ENCODE assay signal across 10 cellular contexts in genomic region chr6:44226368-44227137, GRCh38. TPM values are rescaled to one million over a fixed set of nuclear protein-coding genes. Genes with fewer than 3 reads are reported as not detected.
DNase-seq lines count a peak whose midpoint lies in the region; TF ChIP-seq lines count a peak whose summit lies in the region.
"Had no signal": no experiment of that assay in that cellular context is flagged by ENCODE, and none has a peak within 500 bp of the region (broad histone marks: within the 10 kb centered on the region; RNA-seq: fewer than 3 reads in every experiment).

No MANE protein-coding gene starts in this region.

- H3K27me3 Mint-ChIP-seq in brain, result peaks cover 9% of the 10 kb centered on the region

- WGBS in neuronal stem cell (ENCODE audit: extremely low coverage in 2 of 2, insufficient read length in 2 of 2, insufficient replicate concordance in 1 of 2), 2 donors, result no CpG with 5 or more reads among the region's 15 CpGs

- no peak overlapping the region for H2BK15ac ChIP-seq in neuronal stem cell (ENCODE audit: low read length)

- H3K4me3 ChIP-seq in HFF-Myc (replicated peaks; ENCODE audit: low read depth, low read length) (peak overlapping the region; percentile 74), neuronal stem cell (ENCODE audit: low read length in 2 of 2) (no peak overlapping the region)

- peaks cover 40 to 43% of the 10 kb centered on the region in 2 donors for H3K4me1 ChIP-seq in neuronal stem cell (ENCODE audit: control insufficient read depth in 2 of 2, insufficient read depth in 1 of 2, low read depth in 1 of 2, low read length in 2 of 2)

- peak overlapping the region; percentile 43 for H2BK5ac ChIP-seq in neuronal stem cell (ENCODE audit: low read length)

- peak overlapping the region; percentile 36 for H3K27ac ChIP-seq in neuronal stem cell (replicated peaks; ENCODE audit: low read length)

- no peaks in the 10 kb centered on the region for H3K9me3 ChIP-seq in neuronal stem cell (replicated peaks in 1 of 2; ENCODE audit: control insufficient read depth in 2 of 2, insufficient read depth in 1 of 2, low read depth in 1 of 2, low read length in 2 of 2)

- no peak overlapping the region for H2BK120ac ChIP-seq in neuronal stem cell (ENCODE audit: low read depth, low read length)

- peaks cover 4 to 36% of the 10 kb centered on the region in 2 donors for H3K36me3 ChIP-seq in neuronal stem cell (replicated peaks in 1 of 2; ENCODE audit: control insufficient read depth in 2 of 2, insufficient read depth in 2 of 2, low read length in 2 of 2)

- no peaks in the 10 kb centered on the region for H3K9me3 Mint-ChIP-seq in brain

- no peak overlapping the region for H3K23ac ChIP-seq in neuronal stem cell (ENCODE audit: low read depth, low read length, poor library complexity)

- peak overlapping the region; percentile 12 for H3K4me2 ChIP-seq in neuronal stem cell (ENCODE audit: insufficient read depth, low read length, poor library complexity, severe bottlenecking)

- H2AK5ac ChIP-seq in neuronal stem cell (ENCODE audit: low read depth, low read length), result peak overlapping the region; percentile 50

- no peak overlapping the region for H4K8ac ChIP-seq in neuronal stem cell (ENCODE audit: low read depth, low read length)

- H4K91ac ChIP-seq in neuronal stem cell (ENCODE audit: low read depth, low read length, poor library complexity), result no peak overlapping the region

- peak overlapping the region; percentile 5 to 84 (median 48) for H3K27ac Mint-ChIP-seq in brain
- H3K27ac Mint-ChIP-seq: activated CD8-positive, alpha-beta T cell treated with anti-CD3 and anti-CD28 coated beads, Interleukin-2, amount 10 ng/mL, durations not matched to agents 7 days and 5 days had no signal

- H3K27me3 ChIP-seq in neuronal stem cell (ENCODE audit: control insufficient read depth in 3 of 3, insufficient read depth in 3 of 3, low read depth in 1 of 3, low read length in 3 of 3), result peaks cover 0 to 2% (median 0%) of the 10 kb centered on the region in 3 experiments

- H3K9ac ChIP-seq in neuronal stem cell (ENCODE audit: low read depth, low read length, poor library complexity), result peak overlapping the region; percentile 46

- TF ChIP-seq CTCF in HFF-Myc (IDR thresholded peaks at IDR 0.05; ENCODE audit: low read depth, low read length, missing control alignments), result no peak
- no peak for TF ChIP-seq CTCF in brain (conservative IDR thresholded peaks at IDR 0.05)

- no peak for DNase-seq in HFF-Myc (ENCODE audit: extremely low read depth, low read depth)
- no peak for DNase-seq in neuronal stem cell (ENCODE audit: low spot score)
- DNase-seq in NK-92 treated with Interleukin-12 subunit alpha and Interleukin-12 subunit beta, amount 100 ng/mL, for 24 hours (lab: John Stamatoyannopoulos, UW), result no peak
- no peak for DNase-seq in SW480 (ENCODE audit: low spot score)
- no peak for DNase-seq in OCI-M2 (lab: John Stamatoyannopoulos, UW; ENCODE audit: unreplicated experiment)
- DNase-seq: activated CD8-positive, alpha-beta T cell treated with anti-CD3 and anti-CD28 coated beads, Interleukin-2, amount 10 ng/mL, durations not matched to agents 7 days and 5 days; DMS79; effector CD4-positive, alpha-beta T cell; NCI-H187 treated with DMSO at 0.1 percent for 48 hours had no signal

- H3K18ac ChIP-seq in neuronal stem cell (ENCODE audit: low read length), result peak overlapping the region; percentile 55

- peak overlapping the region in 4 of 5 experiments; percentile 50 to 82 (median 62) for H3K4me3 Mint-ChIP-seq in brain
- H3K4me3 Mint-ChIP-seq: activated CD8-positive, alpha-beta T cell treated with anti-CD3 and anti-CD28 coated beads, Interleukin-2, amount 10 ng/mL, durations not matched to agents 7 days and 5 days had no signal

- peaks cover 67% of the 10 kb centered on the region for H3K4me1 Mint-ChIP-seq in brain

- H3K4ac ChIP-seq in neuronal stem cell (ENCODE audit: low read length), result no peak overlapping the region

- peaks cover 9% of the 10 kb centered on the region for H3K79me1 ChIP-seq in neuronal stem cell (ENCODE audit: low read depth, low read length)

- peaks cover 9% of the 10 kb centered on the region for H3K36me3 Mint-ChIP-seq in brain

- no peak overlapping the region for H3K14ac ChIP-seq in neuronal stem cell (ENCODE audit: low read length)

- no peak overlapping the region for H2BK12ac ChIP-seq in neuronal stem cell (ENCODE audit: low read length)

- H2AFZ ChIP-seq in neuronal stem cell (ENCODE audit: low read length), result no peak overlapping the region

RNA-seq across cellular contexts. Expression of gene SLC29A1, which starts 3.2 kb away (rescaled TPM):
- 35.6 TPM for polyA plus RNA-seq in brain (ENCODE audit: insufficient read depth, low read depth, low replicate concordance)
- polyA plus RNA-seq in neuronal stem cell (2013, experiment 1 of 2), result 101 TPM
- 102 TPM for polyA plus RNA-seq in neuronal stem cell (2013, experiment 2 of 2)

RNA-seq across cellular contexts. Expression of gene MYMX, which starts 9.8 kb away (rescaled TPM):
- not detected for polyA plus RNA-seq in brain (ENCODE audit: insufficient read depth, low read depth, low replicate concordance)
- 2.1 TPM for polyA plus RNA-seq in neuronal stem cell (2013, experiment 1 of 2)
- 2.3 TPM for polyA plus RNA-seq in neuronal stem cell (2013, experiment 2 of 2)

RNA-seq across cellular contexts. Expression of gene HSP90AB1, which starts 20.3 kb away (rescaled TPM):
- polyA plus RNA-seq in brain (ENCODE audit: insufficient read depth, low read depth, low replicate concordance), result 1,424 TPM
- polyA plus RNA-seq in neuronal stem cell (2013, experiment 1 of 2), result 1,143 TPM
- polyA plus RNA-seq in neuronal stem cell (2013, experiment 2 of 2), result 1,131 TPM

RNA-seq across cellular contexts. Expression of gene SLC35B2, which starts 30.8 kb away (rescaled TPM):
- 68.7 TPM for polyA plus RNA-seq in brain (ENCODE audit: insufficient read depth, low read depth, low replicate concordance)
- polyA plus RNA-seq in neuronal stem cell (2013, experiment 1 of 2), result 42.4 TPM
- polyA plus RNA-seq in neuronal stem cell (2013, experiment 2 of 2), result 41.6 TPM

RNA-seq across cellular contexts. Expression of gene NFKBIE, which starts 38.8 kb away (rescaled TPM):
- polyA plus RNA-seq in brain (ENCODE audit: insufficient read depth, low read depth, low replicate concordance), result 10.8 TPM
- 9.5 TPM for polyA plus RNA-seq in neuronal stem cell (2013, experiment 1 of 2)
- 9.0 TPM for polyA plus RNA-seq in neuronal stem cell (2013, experiment 2 of 2)
